Comparison of ENCODE assay signal across 23 cellular contexts in the genomic region with DNA sequence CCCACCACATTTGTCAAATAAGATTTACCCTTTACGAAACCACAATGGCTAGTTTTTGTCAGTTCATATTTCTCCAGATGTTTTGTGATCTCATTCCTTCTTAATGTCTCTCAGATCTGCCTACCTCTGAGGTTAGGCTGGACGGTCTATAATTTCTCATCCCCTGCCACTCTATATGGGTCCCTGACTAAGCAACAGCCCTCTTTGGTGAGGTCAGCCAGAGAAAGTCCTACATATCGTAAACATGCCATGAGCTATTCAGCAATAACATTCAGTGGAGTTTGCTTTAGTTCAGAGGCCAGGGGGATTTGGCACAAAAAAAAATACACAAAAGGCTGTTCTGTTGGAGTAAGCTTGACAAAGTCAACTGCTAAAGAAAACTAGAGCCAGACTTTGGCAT.
DNase-seq lines count a peak whose midpoint lies in the region; ATAC-seq and TF ChIP-seq lines count a peak whose summit lies in the region.
"Had no signal": no experiment of that assay in that cellular context is flagged by ENCODE, and none has a peak within 500 bp of the region (broad histone marks: within the 10 kb centered on the region; RNA-seq: fewer than 3 reads in every experiment).

No MANE protein-coding gene starts in this region.

- no peaks in the 10 kb centered on the region for H3K4me1 Mint-ChIP-seq in immature natural killer cell
- H3K4me1 Mint-ChIP-seq: activated naive CD8-positive, alpha-beta T cell treated with anti-CD3 and anti-CD28 coated beads, Interleukin-2, amount 10 ng/mL, durations not matched to agents 7 days and 5 days; CD4-positive, alpha-beta memory T cell; naive thymus-derived CD4-positive, alpha-beta T cell had no signal

- no peaks in the 10 kb centered on the region for H3K9me3 ChIP-seq in esophagus muscularis mucosa
- H3K9me3 ChIP-seq: prostate gland had no signal

- H3K4me3 ChIP-seq in esophagus muscularis mucosa = no peak overlapping the region
- H3K4me3 ChIP-seq: prostate gland had no signal

- H3K27ac ChIP-seq in esophagus muscularis mucosa (replicated peaks in 1 of 4) = peak overlapping the region in 3 of 4 donors; percentile 37 to 42 (median 37)
- H3K27ac ChIP-seq: prostate gland had no signal

- peaks cover 0 to 7% (median 1%) of the 10 kb centered on the region in 3 donors for H3K27me3 Mint-ChIP-seq in immature natural killer cell (ENCODE audit: low read depth in 3 of 3)
- H3K27me3 Mint-ChIP-seq: activated naive CD8-positive, alpha-beta T cell treated with anti-CD3 and anti-CD28 coated beads, Interleukin-2, amount 10 ng/mL, durations not matched to agents 7 days and 5 days had no signal

- TF ChIP-seq CTCF in esophagus muscularis mucosa (IDR thresholded peaks at IDR 0.05) = no peak

- DNase-seq in AG08395 (ENCODE audit: low spot score) (peak; percentile 13), HT1080 (ENCODE audit: low read depth) (peak; percentile 26), esophagus muscularis mucosa (ENCODE audit: extremely low spot score) (no peak), non-pigmented ciliary epithelial cell (ENCODE audit: low read depth) (peak; percentile 52), RPMI8226 (no peak), immature natural killer cell (no peak)
- DNase-seq in stimulated activated naive CD8-positive, alpha-beta T cell treated with anti-CD3 and anti-CD28 coated beads, Interleukin-15, Interleukin-2, amounts not matched to agents 100 U/mL and 50 U/mL, for 24 hours = no peak
- DNase-seq: ACHN; activated CD8-positive, alpha-beta memory T cell treated with anti-CD3 and anti-CD28 coated beads, Interleukin-2, amount 50 U/mL, for 4 hours; activated naive CD8-positive, alpha-beta T cell treated with anti-CD3 and anti-CD28 coated beads, Interleukin-2, amount 10 ng/mL, durations not matched to agents 7 days and 5 days; CD4-positive, alpha-beta memory T cell; dermis blood vessel endothelial cell; kidney; mesendoderm; naive thymus-derived CD4-positive, alpha-beta T cell; NCI-H1105 treated with DMSO at 0.1 percent for 48 hours; NCI-H2081 treated with DMSO at 0.1 percent for 48 hours; NCI-H446; NK-92 treated with Interleukin-12 subunit alpha and Interleukin-12 subunit beta, amount 100 ng/mL, for 24 hours; stimulated activated CD4-positive, alpha-beta T cell treated with anti-CD3 and anti-CD28 coated beads, Interleukin-4, amount 100 ng/mL, for 4 hours had no signal

- WGBS in esophagus muscularis mucosa = 39% methylated on average over 3 of the region's 3 CpGs

- no peaks in the 10 kb centered on the region for H3K36me3 ChIP-seq in esophagus muscularis mucosa
- H3K36me3 ChIP-seq: prostate gland had no signal

- intact Hi-C loops in esophagus muscularis mucosa (cut with DNase I) = no loop called here

- no peak for TF ChIP-seq POLR2A in esophagus muscularis mucosa (IDR thresholded peaks at IDR 0.05; ENCODE audit: low read depth)

- peaks cover 0 to 10% (median 4%) of the 10 kb centered on the region in 6 donors for H3K9me3 Mint-ChIP-seq in immature natural killer cell
- H3K9me3 Mint-ChIP-seq: CD4-positive, alpha-beta memory T cell had no signal

- no peaks in the 10 kb centered on the region for H3K36me3 Mint-ChIP-seq in immature natural killer cell
- H3K36me3 Mint-ChIP-seq: activated naive CD8-positive, alpha-beta T cell treated with anti-CD3 and anti-CD28 coated beads, Interleukin-2, amount 10 ng/mL, durations not matched to agents 7 days and 5 days; CD4-positive, alpha-beta memory T cell; naive thymus-derived CD4-positive, alpha-beta T cell had no signal

- no peak overlapping the region for H3K27ac Mint-ChIP-seq in immature natural killer cell
- H3K27ac Mint-ChIP-seq: activated naive CD8-positive, alpha-beta T cell treated with anti-CD3 and anti-CD28 coated beads, Interleukin-2, amount 10 ng/mL, durations not matched to agents 7 days and 5 days; CD4-positive, alpha-beta memory T cell; naive thymus-derived CD4-positive, alpha-beta T cell had no signal

- H3K4me1 ChIP-seq in esophagus muscularis mucosa = peaks cover 7 to 26% (median 18%) of the 10 kb centered on the region in 4 donors
- H3K4me1 ChIP-seq: prostate gland had no signal

- ATAC-seq in HG03520 (IDR thresholded peaks at IDR 0.05; ENCODE audit: unreplicated experiment) = no peak
- ATAC-seq in stimulated activated naive CD8-positive, alpha-beta T cell treated with anti-CD3 and anti-CD28 coated beads, Interleukin-15, Interleukin-2, amounts not matched to agents 100 U/mL and 50 U/mL, for 24 hours = no peak
- ATAC-seq: naive thymus-derived CD4-positive, alpha-beta T cell; SK-N-SH treated with all-trans-retinoic acid at 6 μM for 48 hours had no signal

- no peak for TF ChIP-seq EP300 in esophagus muscularis mucosa (IDR thresholded peaks at IDR 0.05)

- no peak overlapping the region for H3K4me3 Mint-ChIP-seq in immature natural killer cell
- H3K4me3 Mint-ChIP-seq: activated naive CD8-positive, alpha-beta T cell treated with anti-CD3 and anti-CD28 coated beads, Interleukin-2, amount 10 ng/mL, durations not matched to agents 7 days and 5 days; CD4-positive, alpha-beta memory T cell; naive thymus-derived CD4-positive, alpha-beta T cell had no signal

- H3K27me3 ChIP-seq in esophagus muscularis mucosa = no peaks in the 10 kb centered on the region

Comparison
In these comparisons a context has a peak if more than half of its experiments do, and no peak if none do; other contexts are left out.
1. DNase-seq: peak in AG08395 (single experiment), HT1080 (single experiment) and non-pigmented ciliary epithelial cell (single experiment); none in esophagus muscularis mucosa (single experiment), RPMI8226 (single experiment), stimulated activated naive CD8-positive, alpha-beta T cell treated with anti-CD3 and anti-CD28 coated beads, Interleukin-15, Interleukin-2, amounts not matched to agents 100 U/mL and 50 U/mL, for 24 hours (single experiment) and immature natural killer cell (0 of 3).